ENCODE assay signal across 8 cellular contexts in the genomic region with DNA sequence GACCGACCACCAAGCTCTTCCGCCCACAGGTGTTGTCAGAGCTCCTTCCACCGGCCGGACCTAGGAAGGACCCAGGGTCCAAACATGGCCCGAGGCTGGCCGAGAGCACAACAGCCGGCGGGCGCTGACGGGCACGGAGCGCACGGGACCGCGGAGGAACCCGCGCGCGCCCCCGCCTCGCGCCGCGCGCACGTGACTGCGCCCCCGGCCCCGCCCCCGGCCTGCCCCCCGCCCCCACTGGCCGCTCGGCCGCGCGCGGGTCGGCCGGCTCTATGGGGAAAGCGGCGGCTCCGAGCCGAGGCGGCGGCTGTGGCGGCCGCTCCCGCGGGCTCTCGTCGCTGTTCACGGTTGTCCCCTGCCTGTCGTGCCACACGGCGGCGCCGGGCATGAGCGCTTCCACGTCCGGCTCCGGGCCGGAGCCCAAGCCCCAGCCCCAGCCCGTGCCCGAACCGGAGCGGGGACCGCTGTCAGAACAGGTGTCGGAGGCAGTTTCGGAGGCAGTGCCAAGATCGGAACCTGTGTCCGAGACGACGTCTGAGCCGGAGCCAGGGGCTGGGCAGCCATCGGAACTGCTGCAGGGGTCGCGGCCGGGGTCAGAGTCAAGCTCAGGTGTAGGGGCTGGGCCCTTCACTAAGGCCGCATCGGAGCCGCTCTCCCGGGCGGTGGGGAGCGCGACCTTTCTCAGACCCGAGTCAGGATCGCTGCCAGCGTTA. TPM values are rescaled to one million over a fixed set of nuclear protein-coding genes. Genes with fewer than 3 reads are reported as not detected.
DNase-seq lines count a peak whose midpoint lies in the region; ATAC-seq and TF ChIP-seq lines count a peak whose summit lies in the region.

A gene with protein sequence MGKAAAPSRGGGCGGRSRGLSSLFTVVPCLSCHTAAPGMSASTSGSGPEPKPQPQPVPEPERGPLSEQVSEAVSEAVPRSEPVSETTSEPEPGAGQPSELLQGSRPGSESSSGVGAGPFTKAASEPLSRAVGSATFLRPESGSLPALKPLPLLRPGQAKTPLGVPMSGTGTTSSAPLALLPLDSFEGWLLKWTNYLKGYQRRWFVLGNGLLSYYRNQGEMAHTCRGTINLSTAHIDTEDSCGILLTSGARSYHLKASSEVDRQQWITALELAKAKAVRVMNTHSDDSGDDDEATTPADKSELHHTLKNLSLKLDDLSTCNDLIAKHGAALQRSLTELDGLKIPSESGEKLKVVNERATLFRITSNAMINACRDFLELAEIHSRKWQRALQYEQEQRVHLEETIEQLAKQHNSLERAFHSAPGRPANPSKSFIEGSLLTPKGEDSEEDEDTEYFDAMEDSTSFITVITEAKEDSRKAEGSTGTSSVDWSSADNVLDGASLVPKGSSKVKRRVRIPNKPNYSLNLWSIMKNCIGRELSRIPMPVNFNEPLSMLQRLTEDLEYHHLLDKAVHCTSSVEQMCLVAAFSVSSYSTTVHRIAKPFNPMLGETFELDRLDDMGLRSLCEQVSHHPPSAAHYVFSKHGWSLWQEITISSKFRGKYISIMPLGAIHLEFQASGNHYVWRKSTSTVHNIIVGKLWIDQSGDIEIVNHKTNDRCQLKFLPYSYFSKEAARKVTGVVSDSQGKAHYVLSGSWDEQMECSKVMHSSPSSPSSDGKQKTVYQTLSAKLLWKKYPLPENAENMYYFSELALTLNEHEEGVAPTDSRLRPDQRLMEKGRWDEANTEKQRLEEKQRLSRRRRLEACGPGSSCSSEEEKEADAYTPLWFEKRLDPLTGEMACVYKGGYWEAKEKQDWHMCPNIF (plus strand): TSS at position 237 of the 713 bp plus-strand sequence. CDS start 36 bp downstream, at position 273.

- H3K27ac Mint-ChIP-seq in chondrocyte (ENCODE audit: unreplicated experiment): no peak within 1 kb of the TSS

- peak; percentile 36 for TF ChIP-seq CTCF in chondrocyte (IDR thresholded peaks at IDR 0.05)

- peak within 1 kb of the TSS; percentile 51 to 73 (median 63) for H3K4me3 ChIP-seq in BLaER1 treated with 17β-estradiol and CSF1 and Interleukin-3, amounts not matched to agents 10 nM and 100 nM

- peak; percentile 92 for DNase-seq in chondrocyte (ENCODE audit: low spot score)
- peak; percentile 61 for DNase-seq in left lobe of liver (ENCODE audit: low spot score)
- DNase-seq in stimulated activated CD4-positive, alpha-beta T cell treated with anti-CD3 and anti-CD28 coated beads, Interleukin-1b, Interleukin-23, amount 100 ng/mL, for 48 hours: peak; percentile 19
- DNase-seq in central memory CD4-positive, alpha-beta T cell: no peak

- H3K36me3 Mint-ChIP-seq in chondrocyte (ENCODE audit: low read depth): no peaks in the 10 kb centered on the region

- peak within 1 kb of the TSS; percentile 58 to 78 (median 71); a peak in 21 of 22 replicates for H3K9ac ChIP-seq in BLaER1 treated with 17β-estradiol and CSF1 and Interleukin-3, amounts not matched to agents 10 nM and 100 nM

- no peaks in the 10 kb centered on the region for H3K27me3 Mint-ChIP-seq in chondrocyte (ENCODE audit: low read depth)

- H3K4me1 ChIP-seq in BLaER1 treated with 17β-estradiol and CSF1 and Interleukin-3, amounts not matched to agents 10 nM and 100 nM: peaks cover 0 to 16% (median 2%) of the 10 kb centered on the region in 10 experiments; a peak in 5 of 20 replicates

- peak within 1 kb of the TSS; percentile 76 for H3K4me3 Mint-ChIP-seq in chondrocyte (ENCODE audit: unreplicated experiment)

- H3K4me1 Mint-ChIP-seq in chondrocyte (ENCODE audit: low read depth): peaks cover 10% of the 10 kb centered on the region

- H3K4me2 ChIP-seq in BLaER1 treated with 17β-estradiol and CSF1 and Interleukin-3, amounts not matched to agents 10 nM and 100 nM: peak within 1 kb of the TSS; percentile 73 to 89 (median 84)

- H3K27ac ChIP-seq in BLaER1 treated with 17β-estradiol and CSF1 and Interleukin-3, amounts not matched to agents 10 nM and 100 nM: peak within 1 kb of the TSS in 10 of 11 experiments; percentile 40 to 62 (median 53); a peak in 17 of 22 replicates

- H3K27me3 ChIP-seq in BLaER1 treated with 17β-estradiol and CSF1 and Interleukin-3, amounts not matched to agents 10 nM and 100 nM: peaks cover 0 to 8% (median 0%) of the 10 kb centered on the region in 11 experiments; a peak in 2 of 22 replicates

- H3K36me3 ChIP-seq in BLaER1 treated with 17β-estradiol and CSF1 and Interleukin-3, amounts not matched to agents 10 nM and 100 nM: no peaks in the 10 kb centered on the region

- H3K9me3 Mint-ChIP-seq in chondrocyte (ENCODE audit: low read depth): no peaks in the 10 kb centered on the region

- H3K9me3 ChIP-seq in BLaER1 treated with 17β-estradiol and CSF1 and Interleukin-3, amounts not matched to agents 10 nM and 100 nM (replicated peaks in 1 of 11): no peaks in the 10 kb centered on the region

- ATAC-seq in HG02763 (IDR thresholded peaks at IDR 0.05; ENCODE audit: unreplicated experiment) (peak; percentile 43), left lobe of liver (peak; percentile 79), HG03432 (IDR thresholded peaks at IDR 0.05; ENCODE audit: unreplicated experiment) (no peak)
- ATAC-seq in activated CD4-positive, CD25-positive, alpha-beta regulatory T cell treated with anti-CD3 and anti-CD28 coated beads, Interleukin-2, amount 50 U/mL, for 24 hours: peak; percentile 34 to 50

- no peaks in the 10 kb centered on the region for H4K20me1 ChIP-seq in BLaER1 treated with 17β-estradiol and CSF1 and Interleukin-3, amounts not matched to agents 10 nM and 100 nM

RNA-seq across cellular contexts. Expression of the gene that starts here (rescaled TPM):
- total RNA-seq in chondrocyte (1.9 to 3.6 TPM (median 2.4 TPM) in 3 replicates), left lobe of liver (0.63 TPM)

Comparison
In these comparisons a context has a peak if more than half of its experiments do, and no peak if none do; other contexts are left out.
1. Peak in DNase-seq and ATAC-seq in left lobe of liver; RNA of the gene not detected or under 1 TPM.